Comparison of ENCODE assay signal across 12 cellular contexts in the genomic region with DNA sequence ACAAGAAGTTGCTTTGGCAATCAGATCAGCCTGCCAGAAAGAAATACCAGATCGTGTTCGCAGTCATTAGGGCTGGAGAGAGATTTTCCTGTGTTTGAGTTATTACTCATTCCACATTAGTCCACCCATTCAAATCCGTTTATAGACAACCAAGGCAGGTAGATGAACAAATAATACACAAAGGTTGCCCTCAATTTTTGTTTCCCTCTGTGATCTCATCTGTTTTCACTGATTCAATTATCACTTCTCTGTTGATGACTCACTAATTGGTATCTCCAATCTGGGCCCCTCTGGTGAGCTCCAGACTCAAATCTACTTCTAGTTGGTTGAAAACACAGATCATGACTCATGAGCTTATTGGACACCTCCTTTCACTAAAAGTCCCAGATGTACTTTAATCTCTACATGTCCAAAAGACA. TPM values are rescaled to one million over a fixed set of nuclear protein-coding genes. Genes with fewer than 3 reads are reported as not detected.
A peak's percentile ranks its signal among the peaks of the same experiment; 100 is the strongest.
DNase-seq lines count a peak whose midpoint lies in the region; ATAC-seq, FAIRE-seq and TF ChIP-seq lines count a peak whose summit lies in the region.
"Had no signal": no experiment of that assay in that cellular context is flagged by ENCODE, and none has a peak within 500 bp of the region (broad histone marks: within the 10 kb centered on the region; RNA-seq: fewer than 3 reads in every experiment).

No MANE protein-coding gene starts in this region.

- H3K36me3 ChIP-seq in small intestine (ENCODE audit: control insufficient read depth in 2 of 2, insufficient read depth in 2 of 2, low read length in 2 of 2): no peaks in the 10 kb centered on the region
- H3K36me3 ChIP-seq: colonic mucosa, SJSA1 had no signal

- H3K27me3 Mint-ChIP-seq in activated CD8-positive, alpha-beta memory T cell treated with anti-CD3 and anti-CD28 coated beads, Interleukin-2, amount 10 ng/mL, durations not matched to agents 7 days and 5 days: no peaks in the 10 kb centered on the region
- no peaks in the 10 kb centered on the region for H3K27me3 Mint-ChIP-seq in nephron progenitor cell (ENCODE audit: low read depth, poor library complexity)

- H3K27ac ChIP-seq in small intestine (ENCODE audit: low read depth in 1 of 2, low read length in 1 of 2): no peak overlapping the region
- H3K27ac ChIP-seq: colonic mucosa, SJSA1 had no signal

- no peaks in the 10 kb centered on the region for H3K9me3 ChIP-seq in small intestine (ENCODE audit: control insufficient read depth, low read depth)
- H3K9me3 ChIP-seq: colonic mucosa, SJSA1 had no signal

- H3K27me3 ChIP-seq in small intestine (ENCODE audit: control insufficient read depth in 2 of 2, insufficient read depth in 2 of 2, low read length in 2 of 2): no peaks in the 10 kb centered on the region
- H3K27me3 ChIP-seq: colonic mucosa, SJSA1 had no signal

- CTCF ChIA-PET in activated CD8-positive, alpha-beta memory T cell treated with anti-CD3 and anti-CD28 coated beads, Interleukin-2, amount 10 ng/mL, durations not matched to agents 7 days and 5 days (lab: Charles Lee): no interaction called here

- H3K4me1 Mint-ChIP-seq in activated CD8-positive, alpha-beta memory T cell treated with anti-CD3 and anti-CD28 coated beads, Interleukin-2, amount 10 ng/mL, durations not matched to agents 7 days and 5 days: peaks cover 9% of the 10 kb centered on the region
- H3K4me1 Mint-ChIP-seq in nephron progenitor cell: peaks cover 48% of the 10 kb centered on the region

- no peak overlapping the region for H3K4me3 Mint-ChIP-seq in activated CD8-positive, alpha-beta memory T cell treated with anti-CD3 and anti-CD28 coated beads, Interleukin-2, amount 10 ng/mL, durations not matched to agents 7 days and 5 days
- no peak overlapping the region for H3K4me3 Mint-ChIP-seq in nephron progenitor cell

- peaks cover 8% of the 10 kb centered on the region for H3K36me3 Mint-ChIP-seq in activated CD8-positive, alpha-beta memory T cell treated with anti-CD3 and anti-CD28 coated beads, Interleukin-2, amount 10 ng/mL, durations not matched to agents 7 days and 5 days
- H3K36me3 Mint-ChIP-seq in nephron progenitor cell (ENCODE audit: low read depth): peaks cover 29% of the 10 kb centered on the region

- TF ChIP-seq CTCF in choroid plexus epithelial cell (conservative IDR thresholded peaks at IDR 0.05; ENCODE audit: low read depth, low read length): no peak
- TF ChIP-seq CTCF in nephron progenitor cell (IDR thresholded peaks at IDR 0.05): no peak

- H3K9me3 Mint-ChIP-seq in activated CD8-positive, alpha-beta memory T cell treated with anti-CD3 and anti-CD28 coated beads, Interleukin-2, amount 10 ng/mL, durations not matched to agents 7 days and 5 days (ENCODE audit: low read depth): peaks cover 3% of the 10 kb centered on the region
- peaks cover 32% of the 10 kb centered on the region for H3K9me3 Mint-ChIP-seq in nephron progenitor cell

- H3K4me1 ChIP-seq in small intestine (ENCODE audit: control insufficient read depth in 2 of 2, insufficient read depth in 1 of 2, low read depth in 1 of 2, low read length in 1 of 2): peaks cover 0 to 6% of the 10 kb centered on the region in 2 donors
- H3K4me1 ChIP-seq: colonic mucosa, SJSA1 had no signal

- FAIRE-seq in small intestine (lab: Jason Lieb, UNC): no peak

- no peak for DNase-seq in activated CD8-positive, alpha-beta memory T cell treated with anti-CD3 and anti-CD28 coated beads, Interleukin-2, amount 10 ng/mL, durations not matched to agents 7 days and 5 days
- no peak for DNase-seq in activated CD8-positive, alpha-beta memory T cell treated with anti-CD3 and anti-CD28 coated beads, Interleukin-2, amount 50 U/mL, for 48 hours
- DNase-seq in NCI-H2196 (lab: John Stamatoyannopoulos, UW; ENCODE audit: unreplicated experiment): peak; percentile 2
- DNase-seq in choroid plexus epithelial cell (ENCODE audit: low read depth): peak; percentile 56
- DNase-seq in small intestine: peak; percentile 1
- no peak for DNase-seq in nephron progenitor cell
- DNase-seq: C1 segment of cervical spinal cord, colonic mucosa, occipital lobe had no signal

- ATAC-seq in activated CD8-positive, alpha-beta memory T cell treated with anti-CD3 and anti-CD28 coated beads, Interleukin-2, amount 10 ng/mL, durations not matched to agents 7 days and 5 days: peak; percentile 23
- no peak for ATAC-seq in HG03095 (IDR thresholded peaks at IDR 0.05; ENCODE audit: unreplicated experiment)
- no peak for ATAC-seq in GM21367 (IDR thresholded peaks at IDR 0.05; ENCODE audit: unreplicated experiment)

- no peak overlapping the region for H3K27ac Mint-ChIP-seq in activated CD8-positive, alpha-beta memory T cell treated with anti-CD3 and anti-CD28 coated beads, Interleukin-2, amount 10 ng/mL, durations not matched to agents 7 days and 5 days
- no peak overlapping the region for H3K27ac Mint-ChIP-seq in nephron progenitor cell

- H3K4me3 ChIP-seq in choroid plexus epithelial cell (ENCODE audit: low read depth, low read length) (no peak overlapping the region), small intestine (ENCODE audit: low read depth in 1 of 2, low read length in 2 of 2) (no peak overlapping the region)
- H3K4me3 ChIP-seq: colonic mucosa, SJSA1 had no signal

- 49 to 59% (median 54%) methylated on average over 3 of the region's 3 CpGs for WGBS in small intestine, 3 donors

RNA-seq across cellular contexts. Expression of gene CHM, which starts 54.5 kb away (rescaled TPM):
- 10 to 100 TPM; 12.5 to 19.3 TPM for total RNA-seq in activated CD8-positive, alpha-beta memory T cell treated with anti-CD3 and anti-CD28 coated beads, Interleukin-2, amount 10 ng/mL, durations not matched to agents 7 days and 5 days
- polyA plus RNA-seq in small intestine: 1 to 10 TPM; 5.6 to 7.8 (median 6.5) TPM

Comparison
In these comparisons a context has a peak if more than half of its experiments do, and no peak if none do; other contexts are left out.
1. DNase-seq: peak in NCI-H2196 (single experiment), choroid plexus epithelial cell (single experiment) and small intestine (single experiment); none in activated CD8-positive, alpha-beta memory T cell treated with anti-CD3 and anti-CD28 coated beads, Interleukin-2, amount 10 ng/mL, durations not matched to agents 7 days and 5 days (single experiment), activated CD8-positive, alpha-beta memory T cell treated with anti-CD3 and anti-CD28 coated beads, Interleukin-2, amount 50 U/mL, for 48 hours (single experiment) and nephron progenitor cell (single experiment).